Comparison of ENCODE assay signal across 17 cellular contexts in the genomic region with DNA sequence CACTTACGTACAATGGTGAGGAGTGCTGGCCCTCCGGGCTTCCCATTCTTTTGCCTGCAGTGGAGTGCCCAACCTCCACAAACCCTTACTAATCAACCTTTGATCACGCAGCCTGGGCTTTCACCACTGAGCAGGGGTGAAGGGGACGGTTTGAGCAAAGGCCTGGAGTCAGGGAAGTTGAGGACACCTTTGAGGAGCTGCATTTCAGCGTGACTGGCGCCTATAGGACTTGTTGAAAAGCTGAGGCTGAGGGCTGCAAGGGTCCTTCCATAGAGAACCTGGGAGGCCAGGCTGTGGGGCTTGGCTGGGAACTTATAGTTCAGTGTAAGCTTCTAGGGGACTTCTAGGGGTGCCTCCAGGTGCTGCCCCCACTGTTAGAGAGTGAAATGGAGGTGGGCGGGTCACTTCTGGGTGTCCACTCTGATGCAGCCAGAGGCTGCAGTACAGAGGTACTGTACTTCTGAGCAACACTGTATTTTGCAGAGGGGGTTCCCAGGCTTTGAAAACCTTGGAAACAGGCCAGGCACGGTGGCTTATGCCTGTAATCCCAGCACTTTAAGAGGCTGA. TPM values are rescaled to one million over a fixed set of nuclear protein-coding genes. Genes with fewer than 3 reads are reported as not detected.
DNase-seq lines count a peak whose midpoint lies in the region; ATAC-seq, FAIRE-seq and TF ChIP-seq lines count a peak whose summit lies in the region.
"Had no signal": no experiment of that assay in that cellular context is flagged by ENCODE, and none has a peak within 500 bp of the region (broad histone marks: within the 10 kb centered on the region; RNA-seq: fewer than 3 reads in every experiment).

No MANE protein-coding gene starts in this region.

- H3K4me1 Mint-ChIP-seq in Caco-2 (ENCODE audit: low read depth, unreplicated experiment) (peaks cover 13% of the 10 kb centered on the region), glutamatergic neuron (ENCODE audit: low read depth, unreplicated experiment) (no peaks in the 10 kb centered on the region), neural progenitor cell (peaks cover 19% of the 10 kb centered on the region), MCF 10A (ENCODE audit: insufficient read depth, unreplicated experiment) (peaks cover 13% of the 10 kb centered on the region)

- no peaks in the 10 kb centered on the region for H3K79me2 ChIP-seq in neural progenitor cell (ENCODE audit: low read depth)

- no peaks in the 10 kb centered on the region for H3K9me3 Mint-ChIP-seq in Caco-2 (ENCODE audit: unreplicated experiment)
- no peaks in the 10 kb centered on the region for H3K9me3 Mint-ChIP-seq in glutamatergic neuron (ENCODE audit: unreplicated experiment)
- no peaks in the 10 kb centered on the region for H3K9me3 Mint-ChIP-seq in neural progenitor cell
- H3K9me3 Mint-ChIP-seq in MCF 10A (ENCODE audit: unreplicated experiment) = no peaks in the 10 kb centered on the region
- H3K9me3 Mint-ChIP-seq: natural killer cell had no signal

- H3K4me1 ChIP-seq in Caco-2 = 0 out of 2 replicates have a peak, but pooled peaks cover 15% of the 10 kb centered on the region
- H3K4me1 ChIP-seq in neural progenitor cell = peaks cover 11% of the 10 kb centered on the region
- H3K4me1 ChIP-seq: SJCRH30 had no signal

- no peaks in the 10 kb centered on the region for H3K9me3 ChIP-seq in Caco-2
- no peaks in the 10 kb centered on the region for H3K9me3 ChIP-seq in neural progenitor cell (ENCODE audit: low read depth)
- H3K9me3 ChIP-seq: SJCRH30 had no signal

- H3K27me3 ChIP-seq in Caco-2 (replicated peaks; ENCODE audit: control insufficient read depth, insufficient read depth, low read length) (no peaks in the 10 kb centered on the region), neural progenitor cell (peaks cover 14% of the 10 kb centered on the region)
- H3K27me3 ChIP-seq: SJCRH30 had no signal

- H3K27ac Mint-ChIP-seq in Caco-2 (ENCODE audit: unreplicated experiment) (peak overlapping the region; percentile 84), glutamatergic neuron (ENCODE audit: unreplicated experiment) (no peak overlapping the region), neural progenitor cell (no peak overlapping the region), MCF 10A (ENCODE audit: low read depth, unreplicated experiment) (no peak overlapping the region)
- H3K27ac Mint-ChIP-seq: natural killer cell had no signal

- H3F3A ChIP-seq in neural progenitor cell (ENCODE audit: low read depth) = peaks cover 26% of the 10 kb centered on the region

- TF ChIP-seq CTCF in Caco-2 (IDR thresholded peaks at IDR 0.05; ENCODE audit: insufficient read depth in 1 of 2, low read depth in 1 of 2, low read length in 1 of 2, severe bottlenecking in 1 of 2, unreplicated experiment in 1 of 2) (no peak), glutamatergic neuron (IDR thresholded peaks at IDR 0.05; ENCODE audit: partially characterized antibody, unreplicated experiment) (no peak), neural progenitor cell (IDR thresholded peaks at IDR 0.05) (no peak), MCF 10A (IDR thresholded peaks at IDR 0.05; ENCODE audit: unreplicated experiment) (no peak)

- BruUV-seq in Caco-2 (replicated peaks; lab: Mats Ljungman, UMichigan) (no TSS peak), MCF 10A (replicated peaks; lab: Mats Ljungman, UMichigan) (no TSS peak)

- H3K9ac ChIP-seq in neural progenitor cell = no peak overlapping the region

- ATAC-seq in GM19463 (IDR thresholded peaks at IDR 0.05; ENCODE audit: unreplicated experiment) = no peak
- ATAC-seq in HG03139 (IDR thresholded peaks at IDR 0.05; ENCODE audit: unreplicated experiment) = no peak
- ATAC-seq: natural killer cell had no signal

- no peak for FAIRE-seq in H54 (lab: Jason Lieb, UNC)
- FAIRE-seq: HTR-8/SVneo, urothelium cell line had no signal

- H3K36me3 Mint-ChIP-seq in Caco-2 (ENCODE audit: insufficient read depth, unreplicated experiment) (peaks cover 38% of the 10 kb centered on the region), glutamatergic neuron (ENCODE audit: unreplicated experiment) (no peaks in the 10 kb centered on the region), neural progenitor cell (no peaks in the 10 kb centered on the region), MCF 10A (ENCODE audit: insufficient read depth, unreplicated experiment) (peaks cover 84% of the 10 kb centered on the region)
- H3K36me3 Mint-ChIP-seq: natural killer cell had no signal

- DNase-seq in Caco-2 (no peak), NCI-H82 treated with DMSO at 0.1 percent for 48 hours (lab: John Stamatoyannopoulos, UW; ENCODE audit: unreplicated experiment) (peak; percentile 43), glutamatergic neuron (no peak), neural progenitor cell (ENCODE audit: low spot score) (no peak), H54 (ENCODE audit: insufficient read length, low spot score) (no peak), MCF 10A (ENCODE audit: unreplicated experiment) (no peak)
- DNase-seq: activated CD4-positive, alpha-beta T cell treated with anti-CD3 and anti-CD28 coated beads, Interleukin-2, amount 50 U/mL, for 1 hour; activated T-cell treated with anti-CD3 and anti-CD28 coated beads, Interleukin-2, amount 50 U/mL, for 48 hours; natural killer cell; NCI-H1105 treated with DMSO at 0.1 percent for 48 hours; SJCRH30; stimulated activated naive CD4-positive, alpha-beta T cell had no signal

- H3K4me2 ChIP-seq in neural progenitor cell = peak overlapping the region; percentile 90

- POLR2A ChIA-PET in Caco-2 (lab: Charles Lee) = interaction anchor here (1.1 to 1.4 kb wide), 3 partner anchors 9 to 25 kb away, joined by 3 to 14 read pairs (median 3); no protein-coding TSS in a partner anchor
- POLR2A ChIA-PET in MCF 10A (lab: Yijun Ruan, JAX) = interaction anchor here (1.0 to 5.9 kb wide), 4 partner anchors 8 to 15 kb away, joined by 3 to 33 read pairs (median 16); partner anchors contain the start of genes MAP3K6 and SYTL1

- peak overlapping the region; percentile 74 for H2AFZ ChIP-seq in neural progenitor cell (replicated peaks)

- intact Hi-C loops in Caco-2 (cut with micrococcal nuclease; ENCODE audit: unreplicated experiment) (loop anchor here (10.0 kb wide), 1 partner anchor 47 kb away; no protein-coding TSS in a partner anchor), MCF 10A (cut with micrococcal nuclease) (no loop called here)

- H3K4me3 ChIP-seq in Caco-2 (ENCODE audit: low read depth, low read length) (peak overlapping the region; percentile 73), neural progenitor cell (peak overlapping the region; percentile 50)
- H3K4me3 ChIP-seq: SJCRH30 had no signal

- TF ChIP-seq POLR2A in H54 (IDR thresholded peaks at IDR 0.05; ENCODE audit: low read depth, low read length) = no peak

- H3K27me3 Mint-ChIP-seq in Caco-2 (ENCODE audit: insufficient read depth, unreplicated experiment) (no peaks in the 10 kb centered on the region), glutamatergic neuron (ENCODE audit: unreplicated experiment) (peaks cover 2% of the 10 kb centered on the region), neural progenitor cell (ENCODE audit: insufficient read depth, low read depth) (peaks cover 30% of the 10 kb centered on the region), MCF 10A (ENCODE audit: insufficient read depth, unreplicated experiment) (no peaks in the 10 kb centered on the region)

- H3K36me3 ChIP-seq in Caco-2 (ENCODE audit: control insufficient read depth, insufficient read depth, low read length) = no peaks in the 10 kb centered on the region
- H3K36me3 ChIP-seq in neural progenitor cell = no peaks in the 10 kb centered on the region

- H3K27ac ChIP-seq in neural progenitor cell = no peak overlapping the region
- H3K27ac ChIP-seq: SJCRH30 had no signal

- CTCF ChIA-PET in Caco-2 (lab: Charles Lee) (interaction anchor here (0.9 to 3.1 kb wide), 8 partner anchors 15 to 55 kb away, joined by 3 to 28 read pairs (median 4); partner anchors contain the start of gene MAP3K6), MCF 10A (lab: Yijun Ruan, JAX) (interaction anchor here (0.7 to 1.2 kb wide), 2 partner anchors 15 to 51 kb away, joined by 4 read pairs; partner anchors contain the start of gene MAP3K6)

- H3K4me3 Mint-ChIP-seq in Caco-2 (ENCODE audit: unreplicated experiment) (peak overlapping the region; percentile 90), glutamatergic neuron (ENCODE audit: unreplicated experiment) (peak overlapping the region; percentile 71), neural progenitor cell (peak overlapping the region; percentile 81), MCF 10A (ENCODE audit: unreplicated experiment) (no peak overlapping the region)
- H3K4me3 Mint-ChIP-seq: natural killer cell had no signal

- H4K20me1 ChIP-seq in neural progenitor cell (ENCODE audit: low read depth) = no peaks in the 10 kb centered on the region

RNA-seq across cellular contexts. Expression of gene SYTL1, which starts 9.8 kb away (rescaled TPM):
- total RNA-seq in Caco-2 (2022) (11.0 and 11.2 TPM in 2 replicates), glutamatergic neuron (ENCODE audit: unreplicated experiment) (3.2 TPM), neural progenitor cell (ENCODE audit: low replicate concordance) (5.7 and 7.9 TPM in 2 replicates), MCF 10A (2022) (64.8 and 81.8 TPM in 2 replicates)

RNA-seq across cellular contexts. Expression of gene MAP3K6, which starts 15.1 kb away (rescaled TPM):
- 8.8 and 11.7 TPM in 2 replicates for total RNA-seq in Caco-2 (2022)
- 10.0 TPM for total RNA-seq in glutamatergic neuron (ENCODE audit: unreplicated experiment)
- 1.9 and 11.7 TPM in 2 replicates for total RNA-seq in neural progenitor cell (ENCODE audit: low replicate concordance)
- 13.2 and 13.5 TPM in 2 replicates for total RNA-seq in MCF 10A (2022)

RNA-seq across cellular contexts. Expression of gene FCN3, which starts 23.0 kb away (rescaled TPM):
- total RNA-seq in Caco-2 (2022) (not detected in 2 replicates), glutamatergic neuron (ENCODE audit: unreplicated experiment) (not detected), neural progenitor cell (ENCODE audit: low replicate concordance) (not detected in 2 replicates), MCF 10A (2022) (not detected in 2 replicates)
- total RNA-seq: chondrocyte, natural killer cell, SJCRH30 had no signal

RNA-seq across cellular contexts. Expression of gene TMEM222, which starts 29.7 kb away (rescaled TPM):
- 26.7 and 32.3 TPM in 2 replicates for total RNA-seq in Caco-2 (2022)
- 50.0 TPM for total RNA-seq in glutamatergic neuron (ENCODE audit: unreplicated experiment)
- 7.4 and 28.7 TPM in 2 replicates for total RNA-seq in neural progenitor cell (ENCODE audit: low replicate concordance)
- 36.9 and 38.3 TPM in 2 replicates for total RNA-seq in MCF 10A (2022)

RNA-seq across cellular contexts. Expression of gene CD164L2, which starts 31.5 kb away (rescaled TPM):
- 0.21 TPM in 1 of 2 replicates, not detected in the other for total RNA-seq in Caco-2 (2022)
- total RNA-seq in glutamatergic neuron (ENCODE audit: unreplicated experiment) = not detected
- total RNA-seq in neural progenitor cell (ENCODE audit: low replicate concordance) = 1.5 and 1.6 TPM in 2 replicates
- 0.23 TPM in 1 of 2 replicates, not detected in the other for total RNA-seq in MCF 10A (2022)
- total RNA-seq: chondrocyte, SJCRH30 had no signal
